In the genomic region with DNA sequence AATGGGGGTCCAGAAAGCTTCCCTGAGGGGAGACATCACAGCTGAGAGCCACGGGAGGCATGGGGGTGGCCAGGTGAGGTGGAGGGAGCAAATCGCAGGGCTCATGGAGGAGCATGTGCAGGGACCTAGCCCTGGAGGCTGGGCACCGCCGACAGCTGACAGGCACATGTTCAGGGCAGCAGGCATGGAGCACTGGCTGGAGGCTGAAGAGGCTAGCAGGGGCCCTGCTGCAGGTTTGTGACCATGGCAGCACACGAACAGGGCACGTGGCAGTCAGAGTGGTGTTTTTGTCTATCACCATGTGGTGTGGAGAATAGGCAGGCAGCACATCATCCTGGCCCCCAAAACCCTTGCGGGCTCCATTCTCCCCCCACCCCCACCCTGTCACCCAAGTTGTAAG, we compare ENCODE assay signal across 16 cellular contexts. TPM values are rescaled to one million over a fixed set of nuclear protein-coding genes. Genes with fewer than 3 reads are reported as not detected.
A peak's percentile ranks its signal among the peaks of the same experiment; 100 is the strongest.
DNase-seq lines count a peak whose midpoint lies in the region; ATAC-seq, FAIRE-seq and TF ChIP-seq lines count a peak whose summit lies in the region.
"Had no signal": no experiment of that assay in that cellular context is flagged by ENCODE, and none has a peak within 500 bp of the region (broad histone marks: within the 10 kb centered on the region; RNA-seq: fewer than 3 reads in every experiment).

No MANE protein-coding gene starts in this region.

- no peaks in the 10 kb centered on the region for H3K9me3 ChIP-seq in heart left ventricle
- no peaks in the 10 kb centered on the region for H3K9me3 ChIP-seq in K562 (replicated peaks; ENCODE audit: control insufficient read depth, insufficient read depth, low read depth, low read length)
- H3K9me3 ChIP-seq in mucosa of stomach (ENCODE audit: control insufficient read depth, low read length) = no peaks in the 10 kb centered on the region
- H3K9me3 ChIP-seq in thyroid gland = no peaks in the 10 kb centered on the region
- H3K9me3 ChIP-seq in GM23248 (ENCODE audit: low read depth) = no peaks in the 10 kb centered on the region
- H3K9me3 ChIP-seq: BLaER1 treated with 17β-estradiol and CSF1 and Interleukin-3, amounts not matched to agents 10 nM and 100 nM; HAP-1 had no signal

- CTCF ChIA-PET in K562 (lab: Yijun Ruan, JAX; ENCODE audit: low intra/inter-chr PET ratio) = no interaction called here

- in situ Hi-C loops in K562 (cut with MboI) (no loop called here), GM23248 (cut with MboI) (no loop called here)

- WGBS in heart left ventricle, 4 donors = 94 to 98% (median 95%) methylated on average over 6 to 7 of the region's 7 CpGs
- 81% methylated on average over 6 of the region's 7 CpGs for WGBS in K562 (ENCODE audit: insufficient coverage, low coverage, missing lambda C conversion rate)
- 82% methylated on average over 5 to 7 of the region's 7 CpGs for WGBS in thyroid gland, 2 donors
- 81 to 88% methylated on average over 7 of the region's 7 CpGs for WGBS in GM23248 (ENCODE audit: low coverage in 1 of 2, low lambda C conversion rate in 2 of 2, missing lambda C conversion rate in 2 of 2), 2 experiments

- H4K20me1 ChIP-seq in K562 (replicated peaks; ENCODE audit: control insufficient read depth, insufficient read depth, low read length) = peaks cover 6% of the 10 kb centered on the region
- H4K20me1 ChIP-seq in GM23248 (ENCODE audit: insufficient read depth) = no peaks in the 10 kb centered on the region
- H4K20me1 ChIP-seq: BLaER1 treated with 17β-estradiol and CSF1 and Interleukin-3, amounts not matched to agents 10 nM and 100 nM had no signal

- H3K4me3 ChIP-seq in heart left ventricle (no peak overlapping the region), K562 (no peak overlapping the region), mucosa of stomach (ENCODE audit: low read length) (no peak overlapping the region), thyroid gland (replicated peaks in 1 of 3) (no peak overlapping the region), GM23248 (no peak overlapping the region)
- H3K4me3 ChIP-seq: BLaER1 treated with 17β-estradiol and CSF1 and Interleukin-3, amounts not matched to agents 10 nM and 100 nM; HAP-1 had no signal

- no TSS peak for BruUV-seq in K562 (replicated peaks; lab: Mats Ljungman, UMichigan)

- POLR2A ChIA-PET in K562 (lab: Yijun Ruan, JAX) = interaction anchor here (1.0 kb wide), 1 partner anchor 14 kb away, joined by 3 read pairs; no protein-coding TSS in a partner anchor

- ATAC-seq in Right ventricle myocardium inferior (no peak), heart left ventricle (no peak), K562 (no peak)
- ATAC-seq: Panc1 had no signal

- peaks cover 0 to 37% (median 30%) of the 10 kb centered on the region in 12 donors for H3K4me1 ChIP-seq in heart left ventricle
- H3K4me1 ChIP-seq in K562 (replicated peaks in 1 of 2; ENCODE audit: control insufficient read depth in 2 of 2, insufficient read depth in 2 of 2, low read length in 2 of 2) = peaks cover 16 to 22% of the 10 kb centered on the region in 2 experiments; a peak in 4 of 5 replicates
- peaks cover 36% of the 10 kb centered on the region for H3K4me1 ChIP-seq in mucosa of stomach (ENCODE audit: control insufficient read depth, insufficient read depth, low read length)
- peaks cover 72 to 84% of the 10 kb centered on the region in 2 donors for H3K4me1 ChIP-seq in thyroid gland
- H3K4me1 ChIP-seq in GM23248 (ENCODE audit: insufficient read depth) = no peaks in the 10 kb centered on the region
- H3K4me1 ChIP-seq: HAP-1 had no signal

- H3F3A ChIP-seq in GM23248 (ENCODE audit: insufficient read depth) = peaks cover 7% of the 10 kb centered on the region; the same call in 1 of the 2 replicates

- H3K9ac ChIP-seq in K562 (ENCODE audit: insufficient read depth in 1 of 2, low read depth in 2 of 2, low read length in 2 of 2) = 0 out of 4 replicates have a peak overlapping the region, but pooled peaks of 1 of the 2 experiments have one; percentile 46
- peak overlapping the region; percentile 9 for H3K9ac ChIP-seq in mucosa of stomach (ENCODE audit: low read length)
- no peak overlapping the region for H3K9ac ChIP-seq in GM23248
- H3K9ac ChIP-seq: BLaER1 treated with 17β-estradiol and CSF1 and Interleukin-3, amounts not matched to agents 10 nM and 100 nM had no signal

- intact Hi-C loops in Right ventricle myocardium inferior (cut with DNase I) = no loop called here
- intact Hi-C loops in heart left ventricle (cut with DNase I) = no loop called here
- intact Hi-C loops in K562 (cut with micrococcal nuclease) = no loop called here
- intact Hi-C loops in thyroid gland (cut with DNase I) = no loop called here

- no peak for TF ChIP-seq RAD21 in K562 (CRISPR knock-in tag; conservative IDR thresholded peaks at IDR 0.05 in 1 of 2, IDR thresholded peaks at IDR 0.05 in 1 of 2)

- no peaks in the 10 kb centered on the region for H3K27me3 ChIP-seq in heart left ventricle
- no peaks in the 10 kb centered on the region for H3K27me3 ChIP-seq in K562 (ENCODE audit: control insufficient read depth in 2 of 2, insufficient read depth in 2 of 2, low read length in 2 of 2)
- no peaks in the 10 kb centered on the region for H3K27me3 ChIP-seq in mucosa of stomach (ENCODE audit: control insufficient read depth, insufficient read depth, low read length)
- no peaks in the 10 kb centered on the region for H3K27me3 ChIP-seq in thyroid gland
- H3K27me3 ChIP-seq in GM23248 (replicated peaks; ENCODE audit: insufficient read depth) = no peaks in the 10 kb centered on the region
- H3K27me3 ChIP-seq: BLaER1 treated with 17β-estradiol and CSF1 and Interleukin-3, amounts not matched to agents 10 nM and 100 nM had no signal

- TF ChIP-seq EP300 in K562 (IDR thresholded peaks at IDR 0.05; ENCODE audit: low read length) = no peak

- TF ChIP-seq CTCF in heart left ventricle (IDR thresholded peaks at IDR 0.05) (no peak), K562 (IDR thresholded peaks at IDR 0.05 in 2 of 3, conservative IDR thresholded peaks at IDR 0.05 in 1 of 3; ENCODE audit: insufficient read depth in 2 of 3, low read depth in 1 of 3, low read length in 3 of 3) (no peak), thyroid gland (IDR thresholded peaks at IDR 0.05) (no peak)

- no peaks in the 10 kb centered on the region for H3K79me2 ChIP-seq in K562 (ENCODE audit: control insufficient read depth, insufficient read depth, low read length)
- H3K79me2 ChIP-seq in GM23248 (ENCODE audit: insufficient read depth) = no peaks in the 10 kb centered on the region

- TF ChIP-seq POLR2A in heart left ventricle (IDR thresholded peaks at IDR 0.05) (no peak), K562 (conservative IDR thresholded peaks at IDR 0.05) (peak; percentile 33; the same call in 1 of the 2 replicates), thyroid gland (IDR thresholded peaks at IDR 0.05) (no peak)

- H3K4me2 ChIP-seq in K562 (ENCODE audit: insufficient read depth, low read length) (no peak overlapping the region), GM23248 (ENCODE audit: unreplicated experiment) (no peak overlapping the region)

- H3K9me1 ChIP-seq in K562 (ENCODE audit: control insufficient read depth, insufficient read depth, low read length) = no peaks in the 10 kb centered on the region

- no peaks in the 10 kb centered on the region for H3K36me3 ChIP-seq in heart left ventricle
- peaks cover 14% of the 10 kb centered on the region; the same call in 2 of the 3 replicates for H3K36me3 ChIP-seq in K562 (ENCODE audit: control insufficient read depth, insufficient read depth, low read length)
- no peaks in the 10 kb centered on the region for H3K36me3 ChIP-seq in mucosa of stomach (ENCODE audit: control insufficient read depth, insufficient read depth, low read length)
- H3K36me3 ChIP-seq in thyroid gland = no peaks in the 10 kb centered on the region
- no peaks in the 10 kb centered on the region for H3K36me3 ChIP-seq in GM23248 (ENCODE audit: low read depth)

- no peak for FAIRE-seq in K562 (lab: Jason Lieb, UNC)

- peak; percentile 25 for DNase-seq in Right ventricle myocardium inferior (ENCODE audit: missing footprints)
- no peak for DNase-seq in heart left ventricle
- DNase-seq in K562 (ENCODE audit: extremely low read depth in 1 of 4, low spot score in 3 of 4) = no peak
- DNase-seq in thyroid gland = no peak
- DNase-seq in epidermal melanocyte (ENCODE audit: insufficient read length, low spot score) = no peak
- no peak for DNase-seq in GM23248
- no peak for DNase-seq in cerebellar cortex (ENCODE audit: low spot score)
- DNase-seq: NCI-H1436, NCI-H2029 treated with DMSO at 0.1 percent for 48 hours, NCI-H510A, NCI-H82 had no signal

- H3K27ac ChIP-seq in heart left ventricle = peak overlapping the region in 1 of 12 donors; percentile 70
- no peak overlapping the region for H3K27ac ChIP-seq in K562 (ENCODE audit: extremely low read depth, low read depth, low read length)
- peak overlapping the region; percentile 84 to 99 (median 96) for H3K27ac ChIP-seq in thyroid gland
- no peak overlapping the region for H3K27ac ChIP-seq in GM23248
- H3K27ac ChIP-seq: 22Rv1 had no signal

- H2AFZ ChIP-seq in K562 (ENCODE audit: low read depth, low read length) = no peak overlapping the region
- H2AFZ ChIP-seq in GM23248 = no peak overlapping the region

- no peaks in the 10 kb centered on the region for H3K9me2 ChIP-seq in GM23248 (ENCODE audit: insufficient read depth)

RNA-seq across cellular contexts. Expression of gene CDC42EP2, which starts 10.1 kb away (rescaled TPM):
- total RNA-seq in Right ventricle myocardium inferior (16.7 TPM), heart left ventricle (10 to 100 TPM in 4 of 9 donors, 1 to 10 TPM in 5; 3.3 to 25.0 (median 8.9) TPM), K562 (2014; rRNA removed) (0.54 and 2.6 TPM in 2 replicates), K562 (2014; rRNA removed; fragmentation: Illumina TruSeq; extraction: Trizol) (0.29 TPM in 1 of 2 replicates, not detected in the other), K562 (2015; rRNA removed; fragmentation: Illumina TruSeq; extraction: Trizol) (0.79 and 1.3 TPM in 2 replicates), K562 (2021) (2.1 and 3.5 TPM in 2 replicates), thyroid gland (10 to 100 TPM; 20.6 to 35.7 (median 25.2) TPM)
- polyA plus RNA-seq in heart left ventricle (10 to 100 TPM; 10.3 to 16.3 TPM), K562 (2011; rRNA removed) (0.45 and 1.9 TPM in 2 replicates), K562 (2014; fragmentation: Illumina TruSeq; extraction: Trizol) (2.9 and 5.4 TPM in 2 replicates), K562 (2014; fragmentation: Nextera tagmentation; extraction: Ambion mirVana) (under 1 TPM; 0.27 to 0.52 TPM), K562 (2014; rRNA removed) (1.1 and 1.5 TPM in 2 replicates), GM23248 (2016; fragmentation: Nextera tagmentation; extraction: Ambion mirVana) (37.9 and 40.3 TPM in 2 replicates)
- total RNA-seq in K562 (2011; cell fraction: chromatin; rRNA removed; ENCODE audit: low replicate concordance) = 5.1 and 29.5 TPM in 2 replicates
- 17.6 and 26.3 TPM in 2 replicates for total RNA-seq in K562 (2011; cell fraction: nucleolus; rRNA removed)
- total RNA-seq in K562 (2011; cell fraction: nucleoplasm; rRNA removed) = 11.7 and 13.1 TPM in 2 replicates
- 0.68 and 3.8 TPM in 2 replicates for polyA plus RNA-seq in K562 (2011; cell fraction: cytosol; rRNA removed)
- 3.4 and 6.9 TPM in 2 replicates for polyA plus RNA-seq in K562 (2011; cell fraction: nucleus; rRNA removed)
- 2.2 and 4.8 TPM in 2 replicates for polyA plus RNA-seq in K562 (2012)
- polyA minus RNA-seq in K562 (2011; rRNA and poly(A)+ RNA removed) = 0.53 and 1.1 TPM in 2 replicates
- 1.3 and 2.0 TPM in 2 replicates for polyA minus RNA-seq in K562 (2011; cell fraction: cytosol; rRNA and poly(A)+ RNA removed)
- polyA minus RNA-seq in K562 (2011; cell fraction: nucleus; rRNA and poly(A)+ RNA removed) = 3.1 and 5.8 TPM in 2 replicates
- total RNA-seq in GM23248 (2014; rRNA removed; shearing (Covaris generic)) = 32.1 and 32.6 TPM in 2 replicates

RNA-seq across cellular contexts. Expression of gene DPF2, which starts 29.0 kb away (rescaled TPM):
- total RNA-seq in Right ventricle myocardium inferior (51.6 TPM), heart left ventricle (10 to 100 TPM; 41.0 to 55.4 (median 46.2) TPM), K562 (2014; rRNA removed) (34.4 and 44.0 TPM in 2 replicates), K562 (2014; rRNA removed; fragmentation: Illumina TruSeq; extraction: Trizol) (28.1 and 29.3 TPM in 2 replicates), K562 (2015; rRNA removed; fragmentation: Illumina TruSeq; extraction: Trizol) (41.0 and 41.1 TPM in 2 replicates), K562 (2021) (74.6 and 76.3 TPM in 2 replicates), thyroid gland (10 to 100 TPM; 45.0 to 52.7 (median 48.0) TPM)
- polyA plus RNA-seq in heart left ventricle (10 to 100 TPM; 22.9 to 35.1 TPM), K562 (2011; rRNA removed) (29.7 and 40.3 TPM in 2 replicates), K562 (2014; fragmentation: Illumina TruSeq; extraction: Trizol) (65.0 and 81.7 TPM in 2 replicates), K562 (2014; fragmentation: Nextera tagmentation; extraction: Ambion mirVana) (10 to 100 TPM; 15.6 to 33.2 TPM), K562 (2014; rRNA removed) (33.2 and 35.6 TPM in 2 replicates), GM23248 (2016; fragmentation: Nextera tagmentation; extraction: Ambion mirVana) (51.2 and 54.1 TPM in 2 replicates)
- total RNA-seq in K562 (2011; cell fraction: chromatin; rRNA removed; ENCODE audit: low replicate concordance) = 75.3 and 142 TPM in 2 replicates
- total RNA-seq in K562 (2011; cell fraction: nucleolus; rRNA removed) = 65.5 and 74.9 TPM in 2 replicates
- 76.9 and 80.5 TPM in 2 replicates for total RNA-seq in K562 (2011; cell fraction: nucleoplasm; rRNA removed)
- polyA plus RNA-seq in K562 (2011; cell fraction: cytosol; rRNA removed) = 44.3 and 45.4 TPM in 2 replicates
- 64.8 and 70.4 TPM in 2 replicates for polyA plus RNA-seq in K562 (2011; cell fraction: nucleus; rRNA removed)
- 54.9 and 55.8 TPM in 2 replicates for polyA plus RNA-seq in K562 (2012)
- polyA minus RNA-seq in K562 (2011; rRNA and poly(A)+ RNA removed) = 31.7 and 32.1 TPM in 2 replicates
- 25.4 and 35.7 TPM in 2 replicates for polyA minus RNA-seq in K562 (2011; cell fraction: cytosol; rRNA and poly(A)+ RNA removed)
- 21.1 and 35.7 TPM in 2 replicates for polyA minus RNA-seq in K562 (2011; cell fraction: nucleus; rRNA and poly(A)+ RNA removed)
- 27.7 and 30.0 TPM in 2 replicates for total RNA-seq in GM23248 (2014; rRNA removed; shearing (Covaris generic))

RNA-seq across cellular contexts. Expression of gene POLA2, which starts 42.9 kb away (rescaled TPM):
- 2.9 TPM for total RNA-seq in Right ventricle myocardium inferior
- total RNA-seq in heart left ventricle = 1 to 10 TPM; 3.2 to 9.0 (median 4.2) TPM
- 1 to 10 TPM; 4.3 to 6.7 TPM for polyA plus RNA-seq in heart left ventricle
- total RNA-seq in K562 (2011; cell fraction: chromatin; rRNA removed; ENCODE audit: low replicate concordance) = 265 and 326 TPM in 2 replicates
- 95.2 and 116 TPM in 2 replicates for total RNA-seq in K562 (2011; cell fraction: nucleolus; rRNA removed)
- 147 and 156 TPM in 2 replicates for total RNA-seq in K562 (2011; cell fraction: nucleoplasm; rRNA removed)
- 35.0 and 37.1 TPM in 2 replicates for total RNA-seq in K562 (2014; rRNA removed)
- 49.4 and 50.7 TPM in 2 replicates for total RNA-seq in K562 (2014; rRNA removed; fragmentation: Illumina TruSeq; extraction: Trizol)
- total RNA-seq in K562 (2015; rRNA removed; fragmentation: Illumina TruSeq; extraction: Trizol) = 47.5 and 52.5 TPM in 2 replicates
- 43.2 and 46.7 TPM in 2 replicates for total RNA-seq in K562 (2021)
- 114 and 134 TPM in 2 replicates for polyA plus RNA-seq in K562 (2011; rRNA removed)
- polyA plus RNA-seq in K562 (2011; cell fraction: cytosol; rRNA removed) = 93.4 and 98.1 TPM in 2 replicates
- 150 and 166 TPM in 2 replicates for polyA plus RNA-seq in K562 (2011; cell fraction: nucleus; rRNA removed)
- 38.7 and 48.5 TPM in 2 replicates for polyA plus RNA-seq in K562 (2012)
- 92.7 and 113 TPM in 2 replicates for polyA plus RNA-seq in K562 (2014; fragmentation: Illumina TruSeq; extraction: Trizol)
- polyA plus RNA-seq in K562 (2014; fragmentation: Nextera tagmentation; extraction: Ambion mirVana) = 1 to 10 TPM; 2.7 to 5.6 TPM
- polyA plus RNA-seq in K562 (2014; rRNA removed) = 44.4 and 52.8 TPM in 2 replicates
- polyA minus RNA-seq in K562 (2011; rRNA and poly(A)+ RNA removed) = 120 and 125 TPM in 2 replicates
- 44.7 and 51.1 TPM in 2 replicates for polyA minus RNA-seq in K562 (2011; cell fraction: cytosol; rRNA and poly(A)+ RNA removed)
- polyA minus RNA-seq in K562 (2011; cell fraction: nucleus; rRNA and poly(A)+ RNA removed) = 49.7 and 85.1 TPM in 2 replicates
- total RNA-seq in thyroid gland = 10 to 100 TPM in 2 of 4 donors, 1 to 10 TPM in 2; 7.6 to 11.3 (median 10.4) TPM
- 6.7 and 8.6 TPM in 2 replicates for total RNA-seq in GM23248 (2014; rRNA removed; shearing (Covaris generic))
- polyA plus RNA-seq in GM23248 (2016; fragmentation: Nextera tagmentation; extraction: Ambion mirVana) = 8.7 and 8.9 TPM in 2 replicates

RNA-seq across cellular contexts. Expression of gene TIGD3, which starts 49.9 kb away (rescaled TPM):
- 0.54 TPM for total RNA-seq in Right ventricle myocardium inferior
- under 1 TPM in 7 of 9 donors, not detected in 2; 0.19 to 0.91 (median 0.47) TPM for total RNA-seq in heart left ventricle
- polyA plus RNA-seq in heart left ventricle = under 1 TPM; 0.29 to 0.42 TPM
- total RNA-seq in K562 (2011; cell fraction: chromatin; rRNA removed; ENCODE audit: low replicate concordance) = 0.79 and 1.5 TPM in 2 replicates
- total RNA-seq in K562 (2011; cell fraction: nucleolus; rRNA removed) = 1.4 and 1.5 TPM in 2 replicates
- total RNA-seq in K562 (2011; cell fraction: nucleoplasm; rRNA removed) = 0.38 and 0.95 TPM in 2 replicates
- 1.3 and 2.1 TPM in 2 replicates for total RNA-seq in K562 (2014; rRNA removed)
- 0.29 and 0.44 TPM in 2 replicates for total RNA-seq in K562 (2014; rRNA removed; fragmentation: Illumina TruSeq; extraction: Trizol)
- 0.65 and 0.75 TPM in 2 replicates for total RNA-seq in K562 (2015; rRNA removed; fragmentation: Illumina TruSeq; extraction: Trizol)
- 0.81 and 1.3 TPM in 2 replicates for total RNA-seq in K562 (2021)
- polyA plus RNA-seq in K562 (2011; rRNA removed) = 0.39 and 0.56 TPM in 2 replicates
- 0.53 and 1.1 TPM in 2 replicates for polyA plus RNA-seq in K562 (2011; cell fraction: cytosol; rRNA removed)
- 0.79 and 1.1 TPM in 2 replicates for polyA plus RNA-seq in K562 (2011; cell fraction: nucleus; rRNA removed)
- 1.0 and 1.8 TPM in 2 replicates for polyA plus RNA-seq in K562 (2012)
- 0.49 and 0.64 TPM in 2 replicates for polyA plus RNA-seq in K562 (2014; fragmentation: Illumina TruSeq; extraction: Trizol)
- polyA plus RNA-seq in K562 (2014; fragmentation: Nextera tagmentation; extraction: Ambion mirVana) = under 1 TPM; 0.06 to 0.08 TPM
- polyA plus RNA-seq in K562 (2014; rRNA removed) = 0.61 and 0.98 TPM in 2 replicates
- 0.12 and 0.25 TPM in 2 replicates for polyA minus RNA-seq in K562 (2011; rRNA and poly(A)+ RNA removed)
- polyA minus RNA-seq in K562 (2011; cell fraction: cytosol; rRNA and poly(A)+ RNA removed) = 0.64 TPM in 1 of 2 replicates, not detected in the other
- polyA minus RNA-seq in K562 (2011; cell fraction: nucleus; rRNA and poly(A)+ RNA removed) = 0.67 and 0.81 TPM in 2 replicates
- under 1 TPM in 1 of 4 donors, not detected in 3; 0.34 TPM for total RNA-seq in thyroid gland
- not detected in 2 replicates for total RNA-seq in GM23248 (2014; rRNA removed; shearing (Covaris generic))
- not detected in 2 replicates for polyA plus RNA-seq in GM23248 (2016; fragmentation: Nextera tagmentation; extraction: Ambion mirVana)

Comparison
In these comparisons a context has a peak if more than half of its experiments do, and no peak if none do; other contexts are left out.
1. H3K27ac ChIP-seq: peak in thyroid gland (3 of 3); none in K562 (single experiment) and GM23248 (single experiment).